ENCODE assay signal across 8 cellular contexts in the genomic region with DNA sequence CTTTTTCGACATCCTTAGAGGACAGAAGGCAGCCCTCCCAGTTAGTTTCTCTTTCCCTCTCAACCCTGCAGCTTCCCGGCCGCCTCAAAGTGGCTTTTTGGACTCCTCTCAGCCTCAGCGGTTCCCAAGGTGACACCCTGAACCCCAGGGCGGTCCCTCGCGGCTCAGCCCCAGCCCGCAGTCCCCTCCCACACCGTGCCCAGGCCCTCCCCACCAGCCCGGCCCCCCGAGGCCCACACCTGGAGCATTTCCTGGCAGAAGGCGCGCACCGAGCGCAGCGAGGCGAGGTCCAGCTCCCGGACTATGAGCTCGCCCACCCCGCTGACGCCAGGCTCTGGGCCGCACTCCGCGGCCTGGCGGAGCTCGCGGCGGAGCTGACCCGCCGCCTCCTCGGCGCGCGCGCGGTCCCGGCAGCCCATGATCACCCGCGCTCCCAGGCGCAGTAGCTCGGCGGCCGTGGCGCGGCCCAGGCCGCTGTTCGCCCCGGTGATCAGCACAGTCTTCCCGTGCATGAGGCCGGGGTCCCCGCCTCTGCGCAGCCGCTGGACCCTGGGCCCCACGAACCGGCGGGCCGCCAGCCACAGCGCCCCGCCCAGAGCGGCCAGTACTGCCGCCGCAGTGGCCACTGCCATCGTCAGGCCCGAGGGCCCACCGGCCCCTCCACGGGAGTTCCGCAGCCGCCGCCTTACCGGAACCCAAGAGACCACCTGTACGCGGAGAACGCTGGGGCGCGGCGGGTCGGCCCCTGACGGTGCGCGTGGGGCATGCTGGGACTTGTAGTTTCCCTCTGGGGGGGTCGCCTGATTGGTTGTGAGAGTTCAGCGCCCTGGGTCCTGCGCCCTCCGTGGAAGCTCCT. TPM values are rescaled to one million over a fixed set of nuclear protein-coding genes. Genes with fewer than 3 reads are reported as not detected.
DNase-seq lines count a peak whose midpoint lies in the region; ATAC-seq, FAIRE-seq and TF ChIP-seq lines count a peak whose summit lies in the region.

TSS of gene RDH14 (minus strand) at position 713 of the 856 bp plus-strand sequence. CDS start at position 632, 81 bp downstream.

- H3K4me1 ChIP-seq in HUES64 (ENCODE audit: insufficient read depth, low read length) (peaks cover 14% of the 10 kb centered on the region; the same call in 1 of the 2 replicates), OCI-LY1 (ENCODE audit: insufficient read depth, low read length, severe bottlenecking) (peaks cover 20% of the 10 kb centered on the region), mesodermal cell (ENCODE audit: control insufficient read depth, insufficient read depth, low read length, poor library complexity, severe bottlenecking) (peaks cover 7% of the 10 kb centered on the region)

- no TSS peak for BruUV-seq in Calu3 (replicated peaks; lab: Mats Ljungman, UMichigan)

- no peaks in the 10 kb centered on the region for H3K27me3 ChIP-seq in HUES64 (ENCODE audit: insufficient read depth, low read length)
- H3K27me3 ChIP-seq in OCI-LY1 (ENCODE audit: insufficient read depth, low read length) = no peaks in the 10 kb centered on the region

- peaks cover 3% of the 10 kb centered on the region for H3K9me3 Mint-ChIP-seq in Calu3 (ENCODE audit: low read depth, unreplicated experiment)

- no peaks in the 10 kb centered on the region for H3F3A ChIP-seq in OCI-LY1 (ENCODE audit: insufficient read depth, low read length)

- peak; percentile 94 for DNase-seq in Calu3
- peak; percentile 96 for DNase-seq in activated CD8-positive, alpha-beta memory T cell treated with anti-CD3 and anti-CD28 coated beads, Interleukin-2, amount 50 U/mL, for 4 hours
- peak; percentile 84 to 87 for DNase-seq in stimulated activated CD8-positive, alpha-beta memory T cell treated with anti-CD3 and anti-CD28 coated beads, Interleukin-15, amount 100 ng/mL, for 4 hours (ENCODE audit: low read depth in 2 of 2)

- ATAC-seq in GM21447 (IDR thresholded peaks at IDR 0.05; ENCODE audit: unreplicated experiment) = peak; percentile 93

- H2AFZ ChIP-seq in OCI-LY1 (ENCODE audit: low read length) = peak within 1 kb of the TSS; percentile 98

- intact Hi-C loops in Calu3 (cut with micrococcal nuclease; ENCODE audit: unreplicated experiment) = no loop called here

- peak within 1 kb of the TSS; percentile 77 for H3K27ac ChIP-seq in HUES64 (ENCODE audit: low read depth, low read length)
- H3K27ac ChIP-seq in OCI-LY1 (ENCODE audit: low read depth, low read length, poor library complexity, severe bottlenecking) = no peak within 1 kb of the TSS
- H3K27ac ChIP-seq in mesodermal cell (ENCODE audit: low read depth, low read length, severe bottlenecking) = peak within 1 kb of the TSS; percentile 72

- CTCF ChIA-PET in Calu3 (lab: Charles Lee) = interaction anchor here (0.7 to 1.4 kb wide), 2 partner anchors 40 to 42 kb away, joined by 3 to 5 read pairs; no protein-coding TSS in a partner anchor

- peaks cover 29% of the 10 kb centered on the region for H3K36me3 Mint-ChIP-seq in Calu3 (ENCODE audit: insufficient read depth, unreplicated experiment)

- TF ChIP-seq CTCF in Calu3 (IDR thresholded peaks at IDR 0.05; ENCODE audit: unreplicated experiment) (no peak), OCI-LY1 (IDR thresholded peaks at IDR 0.05; ENCODE audit: low read length) (no peak)

- H3K9ac ChIP-seq in HUES64 (ENCODE audit: low read depth, low read length) (peak within 1 kb of the TSS; percentile 85), OCI-LY1 (ENCODE audit: low read length) (peak within 1 kb of the TSS; percentile 90)

- H4K20me1 ChIP-seq in OCI-LY1 (ENCODE audit: insufficient read depth, low read length) = no peaks in the 10 kb centered on the region

- peak within 1 kb of the TSS; percentile 80 for H3K4me3 Mint-ChIP-seq in Calu3 (ENCODE audit: low read depth, unreplicated experiment)

- H3K27me3 Mint-ChIP-seq in Calu3 (ENCODE audit: unreplicated experiment) = no peaks in the 10 kb centered on the region

- peaks cover 5% of the 10 kb centered on the region; the same call in 1 of the 2 replicates for H3K79me2 ChIP-seq in OCI-LY1 (ENCODE audit: insufficient read depth, low read length)

- H3K4me2 ChIP-seq in OCI-LY1 (ENCODE audit: low read length) = peak within 1 kb of the TSS; percentile 97

- H3K4me3 ChIP-seq in HUES64 (ENCODE audit: low read length) (peak within 1 kb of the TSS; percentile 87), OCI-LY1 (ENCODE audit: low read depth, low read length, poor library complexity, severe bottlenecking) (peak within 1 kb of the TSS; percentile 91), mesodermal cell (ENCODE audit: extremely low read depth, insufficient read depth, low read length, poor library complexity, severe bottlenecking) (peak within 1 kb of the TSS; percentile 69)

- H3K36me3 ChIP-seq in HUES64 (ENCODE audit: insufficient read depth, low read length) = peaks cover 20% of the 10 kb centered on the region
- peaks cover 7% of the 10 kb centered on the region for H3K36me3 ChIP-seq in OCI-LY1 (ENCODE audit: insufficient read depth, low read length)
- H3K36me3 ChIP-seq in mesodermal cell (ENCODE audit: control insufficient read depth, insufficient read depth, low read length) = peaks cover 13% of the 10 kb centered on the region

- peaks cover 12% of the 10 kb centered on the region for H3K4me1 Mint-ChIP-seq in Calu3 (ENCODE audit: low read depth, unreplicated experiment)

- H3K9me3 ChIP-seq in HUES64 (ENCODE audit: insufficient read depth, low read depth, low read length) (no peaks in the 10 kb centered on the region), OCI-LY1 (ENCODE audit: low read length) (no peaks in the 10 kb centered on the region), mesodermal cell (ENCODE audit: control insufficient read depth, low read length) (peaks cover 3% of the 10 kb centered on the region)

- H3K27ac Mint-ChIP-seq in Calu3 (ENCODE audit: unreplicated experiment) = peak within 1 kb of the TSS; percentile 77

- no peaks in the 10 kb centered on the region for H3K9me2 ChIP-seq in OCI-LY1 (ENCODE audit: low read depth, low read length)

- under 1% methylated on average over 84 of the region's 84 CpGs for WGBS in HUES64
- WGBS in mesodermal cell (ENCODE audit: insufficient coverage in 2 of 2), 2 experiments = 0 to 1% methylated on average over 47 to 80 of the region's 84 CpGs

- FAIRE-seq in endometrium (lab: Jason Lieb, UNC) = peak; percentile 92

RNA-seq across cellular contexts. Expression of gene RDH14, which starts in this region (rescaled TPM):
- 17.1 and 17.7 TPM in 2 replicates for total RNA-seq in Calu3 (2022)
- 23.4 TPM for polyA plus RNA-seq in HUES64 (2013, experiment 1 of 2)
- polyA plus RNA-seq in HUES64 (2013, experiment 2 of 2) = 22.3 TPM
- polyA plus RNA-seq in mesodermal cell (2013, experiment 1 of 2) = 19.4 TPM
- polyA plus RNA-seq in mesodermal cell (2013, experiment 2 of 2) = 16.4 TPM
